In the genomic region with DNA sequence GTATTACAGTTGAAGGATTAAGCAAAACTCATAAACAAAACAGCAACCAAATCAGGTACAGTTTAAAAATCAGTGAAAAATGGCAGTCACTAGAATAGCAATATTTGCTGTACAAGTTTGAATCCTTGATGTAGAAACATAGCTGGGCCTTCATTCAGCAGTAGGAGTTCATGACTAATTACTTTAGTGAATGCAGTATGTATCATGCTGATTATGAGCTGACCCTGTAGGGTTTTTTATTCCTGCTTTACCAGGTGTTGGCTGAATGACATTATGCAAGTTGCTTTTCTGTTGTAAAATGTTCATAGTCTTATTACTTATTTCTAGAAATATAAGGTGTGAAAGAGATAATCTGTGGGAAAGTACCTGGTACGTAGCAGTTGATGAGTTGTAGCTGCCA, we compare ENCODE assay signal across 18 cellular contexts.
DNase-seq lines count a peak whose midpoint lies in the region; ATAC-seq and TF ChIP-seq lines count a peak whose summit lies in the region.
"Had no signal": no experiment of that assay in that cellular context is flagged by ENCODE, and none has a peak within 500 bp of the region (broad histone marks: within the 10 kb centered on the region; RNA-seq: fewer than 3 reads in every experiment).

No MANE protein-coding gene starts in this region.

- in situ Hi-C loops in HAP-1 (cut with MboI; ENCODE audit: low sequenced_read_pairs) = no loop called here

- H3K9me3 Mint-ChIP-seq in activated T-helper 17 cell treated with anti-CD3 and anti-CD28 coated beads, Interleukin-2, amount 50 U/mL, for 72 hours = no peaks in the 10 kb centered on the region
- H3K9me3 Mint-ChIP-seq: CD4-positive, alpha-beta T cell; IgD-negative memory B cell had no signal

- ATAC-seq in GM18520 (IDR thresholded peaks at IDR 0.05; ENCODE audit: unreplicated experiment) (peak; percentile 46), HG03432 (IDR thresholded peaks at IDR 0.05; ENCODE audit: unreplicated experiment) (peak; percentile 32), foreskin keratinocyte (peak; percentile 74)
- ATAC-seq in activated T-helper 17 cell treated with anti-CD3 and anti-CD28 coated beads, Interleukin-2, amount 50 U/mL, for 72 hours (replicated peaks) = peak; percentile 35

- H3K27me3 Mint-ChIP-seq in activated T-helper 17 cell treated with anti-CD3 and anti-CD28 coated beads, Interleukin-2, amount 50 U/mL, for 72 hours = no peaks in the 10 kb centered on the region
- H3K27me3 Mint-ChIP-seq: CD4-positive, alpha-beta T cell; IgD-negative memory B cell had no signal

- no peaks in the 10 kb centered on the region for H3K4me1 Mint-ChIP-seq in activated T-helper 17 cell treated with anti-CD3 and anti-CD28 coated beads, Interleukin-2, amount 50 U/mL, for 72 hours
- H3K4me1 Mint-ChIP-seq: H9 had no signal

- H3K9me3 ChIP-seq in HAP-1 = no peaks in the 10 kb centered on the region
- H3K9me3 ChIP-seq: Caco-2 had no signal

- no peak overlapping the region for H3K4me3 Mint-ChIP-seq in activated T-helper 17 cell treated with anti-CD3 and anti-CD28 coated beads, Interleukin-2, amount 50 U/mL, for 72 hours
- H3K4me3 Mint-ChIP-seq: CD4-positive, alpha-beta T cell; H9; IgD-negative memory B cell had no signal

- H3K4me1 ChIP-seq in foreskin keratinocyte (no peaks in the 10 kb centered on the region), HAP-1 (0 out of 2 replicates have a peak, but pooled peaks cover 3% of the 10 kb centered on the region)
- H3K4me1 ChIP-seq: Caco-2 had no signal

- peak in 1 of 2 donors; percentile 42 for DNase-seq in foreskin keratinocyte
- no peak for DNase-seq in OCI-M2 (lab: John Stamatoyannopoulos, UW; ENCODE audit: unreplicated experiment)
- no peak for DNase-seq in HAP-1 (ENCODE audit: low spot score in 2 of 2)
- no peak for DNase-seq in NCI-H2107 treated with DMSO at 0.1 percent for 48 hours (lab: John Stamatoyannopoulos, UW; ENCODE audit: unreplicated experiment)
- DNase-seq: ACHN; AML-193; Caco-2; CD4-positive, alpha-beta T cell; DMS153; DMS79; GDM1; H9; KBM-7 had no signal

- no peak overlapping the region for H3K27ac Mint-ChIP-seq in activated T-helper 17 cell treated with anti-CD3 and anti-CD28 coated beads, Interleukin-2, amount 50 U/mL, for 72 hours
- H3K27ac Mint-ChIP-seq: CD4-positive, alpha-beta T cell; H9; IgD-negative memory B cell had no signal

- no peaks in the 10 kb centered on the region for H3K36me3 ChIP-seq in HAP-1 (replicated peaks)

- no peak for TF ChIP-seq CTCF in foreskin keratinocyte (conservative IDR thresholded peaks at IDR 0.05)

- no peaks in the 10 kb centered on the region for H3K36me3 Mint-ChIP-seq in activated T-helper 17 cell treated with anti-CD3 and anti-CD28 coated beads, Interleukin-2, amount 50 U/mL, for 72 hours (ENCODE audit: low read depth)
- H3K36me3 Mint-ChIP-seq: IgD-negative memory B cell had no signal

- no peak overlapping the region for H3K27ac ChIP-seq in foreskin keratinocyte
- H3K27ac ChIP-seq: C4-2B had no signal

- H3K27me3 ChIP-seq in foreskin keratinocyte (no peaks in the 10 kb centered on the region), HAP-1 (ENCODE audit: low read depth) (no peaks in the 10 kb centered on the region)

- no peak overlapping the region for H3K4me3 ChIP-seq in HAP-1
